Comparison of ENCODE assay signal across 7 cellular contexts in the genomic region with DNA sequence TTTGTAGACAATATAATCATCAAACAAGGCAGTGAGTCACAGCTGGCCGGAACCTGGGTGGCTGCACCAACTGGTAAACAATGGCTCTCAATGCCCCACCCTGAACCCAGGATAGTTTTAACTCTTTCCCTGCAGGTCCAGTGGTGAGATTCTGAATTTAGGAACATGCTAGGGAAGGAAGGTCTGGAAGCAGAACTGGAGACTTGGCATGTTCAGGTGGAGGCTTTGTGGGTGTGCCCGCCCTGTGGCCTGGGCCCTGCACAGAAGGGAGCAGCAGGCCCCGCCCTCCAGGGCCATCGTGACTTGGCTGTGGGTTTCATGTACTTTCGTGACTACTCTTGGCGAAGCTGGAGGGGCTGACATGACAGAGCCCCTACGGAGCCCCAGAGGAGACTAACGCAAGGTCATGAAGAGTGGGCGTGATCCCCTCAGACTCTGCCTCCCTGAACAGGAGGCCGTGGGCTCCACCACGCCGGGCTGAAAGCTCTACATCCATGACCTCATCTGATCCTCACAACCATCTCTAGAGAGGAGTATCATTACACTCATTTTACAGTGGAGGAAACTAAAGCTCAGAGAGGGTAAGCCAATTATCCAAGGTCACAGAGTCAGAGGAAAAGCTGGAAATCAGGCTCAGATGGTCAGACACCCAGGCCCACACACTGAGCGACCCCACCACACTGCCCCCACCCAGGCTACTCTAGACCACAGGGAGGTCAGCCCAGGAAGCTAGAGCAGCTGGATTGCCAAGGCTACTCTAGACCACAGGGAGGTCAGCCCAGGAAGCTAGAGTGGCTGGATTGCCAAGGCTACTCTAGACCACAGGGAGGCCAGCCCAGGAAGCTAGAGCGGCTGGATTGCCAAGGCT. TPM values are rescaled to one million over a fixed set of nuclear protein-coding genes. Genes with fewer than 3 reads are reported as not detected.
DNase-seq lines count a peak whose midpoint lies in the region; ATAC-seq, FAIRE-seq and TF ChIP-seq lines count a peak whose summit lies in the region.

No MANE protein-coding gene starts in this region.

- CTCF ChIA-PET in activated CD8-positive, alpha-beta T cell treated with anti-CD3 and anti-CD28 coated beads for 36 hours (lab: Charles Lee), result interaction anchor here (0.7 to 3.0 kb wide), 9 partner anchors 21 to 177 kb away, joined by 3 to 30 read pairs (median 4); a partner anchor contains a TSS

- no peak for TF ChIP-seq POLR2A in H54 (IDR thresholded peaks at IDR 0.05; ENCODE audit: low read depth, low read length)

- H3K27ac ChIP-seq in heart right ventricle, result peak overlapping the region; percentile 53 to 90 (median 71)

- POLR2A ChIA-PET in activated CD8-positive, alpha-beta T cell treated with anti-CD3 and anti-CD28 coated beads for 36 hours (lab: Charles Lee), result no interaction called here

- TF ChIP-seq CTCF in activated CD8-positive, alpha-beta T cell treated with anti-CD3 and anti-CD28 coated beads for 36 hours (IDR thresholded peaks at IDR 0.05), result no peak
- no peak for TF ChIP-seq CTCF in heart right ventricle (IDR thresholded peaks at IDR 0.05)

- H3K4me1 ChIP-seq in heart right ventricle, result peaks cover 11 to 60% (median 25%) of the 10 kb centered on the region in 9 donors

- FAIRE-seq in H54 (lab: Jason Lieb, UNC), result peak; percentile 80

- intact Hi-C loops in activated CD8-positive, alpha-beta T cell treated with anti-CD3 and anti-CD28 coated beads for 36 hours (cut with micrococcal nuclease), result no loop called here
- intact Hi-C loops in heart right ventricle (cut with DNase I), result loop anchor here in 1 of 10 donors (5.0 kb wide), 1 partner anchor 43 kb away; a partner anchor contains a TSS

- ATAC-seq in activated CD8-positive, alpha-beta T cell treated with anti-CD3 and anti-CD28 coated beads for 36 hours, result peak; percentile 17
- ATAC-seq in heart right ventricle, result peak in 7 of 8 donors; percentile 27 to 70 (median 48)
- peak; percentile 82 for ATAC-seq in stimulated activated effector memory CD8-positive, alpha-beta T cell treated with anti-CD3 and anti-CD28 coated beads, Interleukin-12 subunit alpha, Interleukin-12 subunit beta, amount 100 ng/mL, for 72 hours

- no peaks in the 10 kb centered on the region for H3K9me3 Mint-ChIP-seq in activated CD8-positive, alpha-beta T cell treated with anti-CD3 and anti-CD28 coated beads for 36 hours
- H3K9me3 Mint-ChIP-seq in stimulated activated effector memory CD8-positive, alpha-beta T cell treated with anti-CD3 and anti-CD28 coated beads, Interleukin-12 subunit alpha, Interleukin-12 subunit beta, amount 100 ng/mL, for 72 hours, result no peaks in the 10 kb centered on the region

- no peaks in the 10 kb centered on the region for H3K27me3 Mint-ChIP-seq in activated CD8-positive, alpha-beta T cell treated with anti-CD3 and anti-CD28 coated beads for 36 hours

- H3K36me3 Mint-ChIP-seq in activated CD8-positive, alpha-beta T cell treated with anti-CD3 and anti-CD28 coated beads for 36 hours (ENCODE audit: low read depth), result peaks cover 9% of the 10 kb centered on the region
- H3K36me3 Mint-ChIP-seq in stimulated activated effector memory CD8-positive, alpha-beta T cell treated with anti-CD3 and anti-CD28 coated beads, Interleukin-12 subunit alpha, Interleukin-12 subunit beta, amount 100 ng/mL, for 72 hours, result peaks cover 24% of the 10 kb centered on the region

- no peak overlapping the region for H3K27ac Mint-ChIP-seq in activated CD8-positive, alpha-beta T cell treated with anti-CD3 and anti-CD28 coated beads for 36 hours
- H3K27ac Mint-ChIP-seq in stimulated activated effector memory CD8-positive, alpha-beta T cell treated with anti-CD3 and anti-CD28 coated beads, Interleukin-12 subunit alpha, Interleukin-12 subunit beta, amount 100 ng/mL, for 72 hours, result peak overlapping the region; percentile 87

- DNase-seq in H54 (ENCODE audit: insufficient read length, low spot score) (peak; percentile 52), heart right ventricle (no peak), ecto neural progenitor cell (ENCODE audit: low spot score) (no peak), occipital lobe (lab: John Stamatoyannopoulos, UW) (no peak), NCI-H774 (lab: John Stamatoyannopoulos, UW) (no peak)
- no peak for DNase-seq in activated CD8-positive, alpha-beta T cell treated with anti-CD3 and anti-CD28 coated beads for 36 hours
- DNase-seq in stimulated activated effector memory CD8-positive, alpha-beta T cell treated with anti-CD3 and anti-CD28 coated beads, Interleukin-12 subunit alpha, Interleukin-12 subunit beta, amount 100 ng/mL, for 72 hours (ENCODE audit: low spot score in 2 of 2), result no peak

- no peak overlapping the region for H3K4me3 Mint-ChIP-seq in activated CD8-positive, alpha-beta T cell treated with anti-CD3 and anti-CD28 coated beads for 36 hours
- H3K4me3 Mint-ChIP-seq in stimulated activated effector memory CD8-positive, alpha-beta T cell treated with anti-CD3 and anti-CD28 coated beads, Interleukin-12 subunit alpha, Interleukin-12 subunit beta, amount 100 ng/mL, for 72 hours, result peak overlapping the region; percentile 25

- no peaks in the 10 kb centered on the region for H3K27me3 ChIP-seq in heart right ventricle

- H3K4me1 Mint-ChIP-seq in activated CD8-positive, alpha-beta T cell treated with anti-CD3 and anti-CD28 coated beads for 36 hours (ENCODE audit: low read depth), result no peaks in the 10 kb centered on the region
- H3K4me1 Mint-ChIP-seq in stimulated activated effector memory CD8-positive, alpha-beta T cell treated with anti-CD3 and anti-CD28 coated beads, Interleukin-12 subunit alpha, Interleukin-12 subunit beta, amount 100 ng/mL, for 72 hours, result peaks cover 29% of the 10 kb centered on the region

- no peaks in the 10 kb centered on the region for H3K9me3 ChIP-seq in heart right ventricle

- WGBS in heart right ventricle, 2 donors, result 64 to 65% methylated on average over 14 of the region's 14 CpGs

- peaks cover 0 to 94% (median 38%) of the 10 kb centered on the region in 9 donors for H3K36me3 ChIP-seq in heart right ventricle

- H3K4me3 ChIP-seq in heart right ventricle, result no peak overlapping the region

RNA-seq across cellular contexts. Expression of a gene that starts 27.3 kb away (rescaled TPM):
- 10 to 100 TPM; 12.5 to 13.7 TPM for total RNA-seq in activated CD8-positive, alpha-beta T cell treated with anti-CD3 and anti-CD28 coated beads for 36 hours
- total RNA-seq in heart right ventricle (10 to 100 TPM in 4 of 10 donors, 1 to 10 TPM in 6; 2.9 to 21.2 (median 5.3) TPM), occipital lobe (3.1 TPM)
- 10 to 100 TPM in 1 of 2 donors, 1 to 10 TPM in 1; 6.5 to 21.4 TPM for polyA plus RNA-seq in heart right ventricle

RNA-seq across cellular contexts. Expression of a gene that starts 43.7 kb away (rescaled TPM):
- total RNA-seq in activated CD8-positive, alpha-beta T cell treated with anti-CD3 and anti-CD28 coated beads for 36 hours, result 10 to 100 TPM; 15.7 to 16.8 TPM
- total RNA-seq in heart right ventricle, result 10 to 100 TPM; 36.2 to 51.6 (median 46.1) TPM
- 10 to 100 TPM; 20.8 to 29.7 TPM for polyA plus RNA-seq in heart right ventricle
- 10.9 TPM for total RNA-seq in occipital lobe

RNA-seq across cellular contexts. Expression of a gene that starts 47.5 kb away (rescaled TPM):
- 10 to 100 TPM; 52.4 to 53.6 TPM for total RNA-seq in activated CD8-positive, alpha-beta T cell treated with anti-CD3 and anti-CD28 coated beads for 36 hours
- total RNA-seq in heart right ventricle (10 to 100 TPM in 8 of 10 donors, 1 to 10 TPM in 2; 8.8 to 17.1 (median 13.5) TPM), occipital lobe (15.8 TPM)
- polyA plus RNA-seq in heart right ventricle, result 10 to 100 TPM in 1 of 2 donors, 1 to 10 TPM in 1; 6.0 to 35.1 TPM

Comparison
In these comparisons a context has a peak if more than half of its experiments do, and no peak if none do; other contexts are left out.
1. ATAC-seq: peak in every context shown above with its lines; median percentile 82 in stimulated activated effector memory CD8-positive, alpha-beta T cell treated with anti-CD3 and anti-CD28 coated beads, Interleukin-12 subunit alpha, Interleukin-12 subunit beta, amount 100 ng/mL, for 72 hours; 48 in heart right ventricle; 17 in activated CD8-positive, alpha-beta T cell treated with anti-CD3 and anti-CD28 coated beads for 36 hours.